ENCODE assay signal across 33 cellular contexts in the genomic region with DNA sequence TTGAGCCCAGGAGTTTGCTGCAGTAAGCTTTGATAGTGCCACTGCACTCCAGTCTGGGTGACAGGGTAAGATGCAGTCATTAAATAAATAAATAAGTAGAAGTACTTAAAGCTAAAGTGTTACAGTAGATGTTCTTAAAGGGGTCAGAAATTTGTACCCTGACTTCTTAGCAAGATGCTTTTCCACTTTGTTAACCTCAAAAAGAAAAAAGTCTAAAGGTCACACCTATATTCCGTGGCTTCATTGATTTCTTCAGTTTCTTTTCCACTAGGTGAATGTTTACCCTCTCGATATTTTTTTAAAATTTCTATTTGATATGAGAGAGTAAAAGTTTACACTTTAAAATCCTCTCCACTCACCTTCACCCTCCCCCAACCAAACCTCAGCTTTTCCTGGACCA.
"Had no signal": no experiment of that assay in that cellular context is flagged by ENCODE, and none has a peak within 500 bp of the region (broad histone marks: within the 10 kb centered on the region; RNA-seq: fewer than 3 reads in every experiment).

No MANE protein-coding gene starts in this region.

- H3K4me3 Mint-ChIP-seq: activated CD4-positive, alpha-beta T cell treated with anti-CD3 and anti-CD28 coated beads for 36 hours; activated CD4-positive, alpha-beta T cell treated with anti-CD3 and anti-CD28 coated beads, Interleukin-2, amount 10 ng/mL, durations not matched to agents 7 days and 5 days; activated CD8-positive, alpha-beta T cell treated with anti-CD3 and anti-CD28 coated beads, Interleukin-2, amount 10 ng/mL, durations not matched to agents 7 days and 5 days; activated naive CD4-positive, alpha-beta T cell treated with anti-CD3 and anti-CD28 coated beads, Interleukin-2, amount 50 U/mL, for 24 hours; activated naive CD8-positive, alpha-beta T cell treated with anti-CD3 and anti-CD28 coated beads, Interleukin-2, amount 10 ng/mL, durations not matched to agents 7 days and 5 days; activated T-cell treated with anti-CD3 and anti-CD28 coated beads, Interleukin-2, amount 50 U/mL, for 24 hours; central memory CD8-positive, alpha-beta T cell; T-helper 1 cell treated with Interleukin-12 subunit alpha and Interleukin-12 subunit beta and Interleukin-4 antibody, amounts not matched to agents 30 μg/mL and 1 μg/mL, for 36 hours; T-helper 2 cell treated with Interferon-gamma antibody and Interleukin-4, amounts not matched to agents 5 μg/mL and 100 μg/mL, for 36 hours had no signal

- H3K27ac Mint-ChIP-seq: activated CD4-positive, alpha-beta T cell treated with anti-CD3 and anti-CD28 coated beads for 36 hours; activated CD4-positive, alpha-beta T cell treated with anti-CD3 and anti-CD28 coated beads, Interleukin-2, amount 10 ng/mL, durations not matched to agents 7 days and 5 days; activated CD8-positive, alpha-beta T cell treated with anti-CD3 and anti-CD28 coated beads, Interleukin-2, amount 10 ng/mL, durations not matched to agents 7 days and 5 days; activated naive CD4-positive, alpha-beta T cell treated with anti-CD3 and anti-CD28 coated beads, Interleukin-2, amount 50 U/mL, for 24 hours; activated naive CD8-positive, alpha-beta T cell treated with anti-CD3 and anti-CD28 coated beads, Interleukin-2, amount 10 ng/mL, durations not matched to agents 7 days and 5 days; activated T-cell treated with anti-CD3 and anti-CD28 coated beads, Interleukin-2, amount 50 U/mL, for 24 hours; activated T-helper 2 cell treated with anti-CD3 and anti-CD28 coated beads, Interferon-gamma antibody, Interleukin-2, Interleukin-4, amounts not matched to agents 10 μg/mL and 5 μg/mL and 100 μg/mL, durations not matched to agents 14 hours and 24 hours and 36 hours; T-helper 1 cell treated with Interleukin-12 subunit alpha and Interleukin-12 subunit beta and Interleukin-4 antibody, amounts not matched to agents 30 μg/mL and 1 μg/mL, for 36 hours; T-helper 2 cell treated with Interferon-gamma antibody and Interleukin-4, amounts not matched to agents 5 μg/mL and 100 μg/mL, for 36 hours had no signal

- H3K4me3 ChIP-seq: ascending aorta, cardiac muscle cell, MG63, SJCRH30, SK-N-MC had no signal

- FAIRE-seq: TTC549 had no signal

- H3K27me3 ChIP-seq: ascending aorta, cardiac muscle cell, MG63, SJCRH30 had no signal

- H3K4me1 Mint-ChIP-seq: activated CD4-positive, alpha-beta T cell treated with anti-CD3 and anti-CD28 coated beads for 36 hours; activated CD4-positive, alpha-beta T cell treated with anti-CD3 and anti-CD28 coated beads, Interleukin-2, amount 10 ng/mL, durations not matched to agents 7 days and 5 days; activated naive CD4-positive, alpha-beta T cell treated with anti-CD3 and anti-CD28 coated beads, Interleukin-2, amount 50 U/mL, for 24 hours; activated naive CD8-positive, alpha-beta T cell treated with anti-CD3 and anti-CD28 coated beads, Interleukin-2, amount 10 ng/mL, durations not matched to agents 7 days and 5 days; central memory CD8-positive, alpha-beta T cell had no signal

- ATAC-seq: activated CD4-positive, alpha-beta T cell treated with anti-CD3 and anti-CD28 coated beads for 36 hours; activated CD4-positive, CD25-positive, alpha-beta regulatory T cell treated with anti-CD3 and anti-CD28 coated beads, Interleukin-2, amount 50 U/mL, for 24 hours; activated CD8-positive, alpha-beta T cell treated with anti-CD3 and anti-CD28 coated beads, Interleukin-2, amount 10 ng/mL, durations not matched to agents 7 days and 5 days had no signal

- H3K9me3 Mint-ChIP-seq: activated CD4-positive, alpha-beta T cell treated with anti-CD3 and anti-CD28 coated beads, Interleukin-2, amount 10 ng/mL, durations not matched to agents 7 days and 5 days; activated naive CD8-positive, alpha-beta T cell treated with anti-CD3 and anti-CD28 coated beads, Interleukin-2, amount 10 ng/mL, durations not matched to agents 7 days and 5 days; activated T-cell treated with anti-CD3 and anti-CD28 coated beads, Interleukin-2, amount 50 U/mL, for 24 hours; activated T-helper 2 cell treated with anti-CD3 and anti-CD28 coated beads, Interferon-gamma antibody, Interleukin-2, Interleukin-4, amounts not matched to agents 10 μg/mL and 5 μg/mL and 100 μg/mL, durations not matched to agents 14 hours and 24 hours and 36 hours; central memory CD8-positive, alpha-beta T cell; T-helper 1 cell treated with Interleukin-12 subunit alpha and Interleukin-12 subunit beta and Interleukin-4 antibody, amounts not matched to agents 30 μg/mL and 1 μg/mL, for 36 hours; T-helper 2 cell treated with Interferon-gamma antibody and Interleukin-4, amounts not matched to agents 5 μg/mL and 100 μg/mL, for 36 hours had no signal

- H3K9me3 ChIP-seq: ascending aorta, MG63, SJCRH30 had no signal

- DNase-seq: activated CD4-positive, alpha-beta T cell treated with anti-CD3 and anti-CD28 coated beads for 36 hours; activated CD4-positive, alpha-beta T cell treated with anti-CD3 and anti-CD28 coated beads, Interleukin-2, amount 10 ng/mL, durations not matched to agents 7 days and 5 days; activated CD4-positive, alpha-beta T cell treated with anti-CD3 and anti-CD28 coated beads, Interleukin-2, amount 50 U/mL, for 48 hours; activated CD8-positive, alpha-beta T cell treated with anti-CD3 and anti-CD28 coated beads, Interleukin-2, amount 10 ng/mL, durations not matched to agents 7 days and 5 days; activated gamma-delta T cell; activated naive CD4-positive, alpha-beta T cell treated with Interleukin-2 at 50 U/mL for 16 hours; activated naive CD8-positive, alpha-beta T cell treated with anti-CD3 and anti-CD28 coated beads, Interleukin-2, amount 10 ng/mL, durations not matched to agents 7 days and 5 days; activated T-cell treated with anti-CD3 and anti-CD28 coated beads, Interleukin-2, amount 50 U/mL, for 24 hours; amygdala; Kasumi-1; MG63; NCI-H1048; NCI-H1105 treated with DMSO at 0.1 percent for 48 hours; NCI-H1436; NCI-H1694; NCI-H1930; NCI-H2081 treated with DMSO at 0.1 percent for 48 hours; NCI-H345; NCI-H524 treated with DMSO at 0.1 percent for 48 hours; NK-92 treated with Interleukin-12 subunit alpha and Interleukin-12 subunit beta, amount 100 ng/mL, for 24 hours; OCI-M1; SHP77; SJCRH30 had no signal

- H3K36me3 ChIP-seq: ascending aorta, cardiac muscle cell, MG63, SJCRH30 had no signal

- H3K36me3 Mint-ChIP-seq: activated naive CD4-positive, alpha-beta T cell treated with anti-CD3 and anti-CD28 coated beads, Interleukin-2, amount 50 U/mL, for 24 hours; activated naive CD8-positive, alpha-beta T cell treated with anti-CD3 and anti-CD28 coated beads, Interleukin-2, amount 10 ng/mL, durations not matched to agents 7 days and 5 days had no signal

- H3K27me3 Mint-ChIP-seq: activated CD4-positive, alpha-beta T cell treated with anti-CD3 and anti-CD28 coated beads for 36 hours; activated CD4-positive, alpha-beta T cell treated with anti-CD3 and anti-CD28 coated beads, Interleukin-2, amount 10 ng/mL, durations not matched to agents 7 days and 5 days; activated naive CD4-positive, alpha-beta T cell treated with anti-CD3 and anti-CD28 coated beads, Interleukin-2, amount 50 U/mL, for 24 hours; activated naive CD8-positive, alpha-beta T cell treated with anti-CD3 and anti-CD28 coated beads, Interleukin-2, amount 10 ng/mL, durations not matched to agents 7 days and 5 days had no signal

- H3K4me1 ChIP-seq: ascending aorta, SJCRH30 had no signal

- H3K27ac ChIP-seq: ascending aorta, cardiac muscle cell, SJCRH30, SK-N-MC had no signal
